In the genomic region with DNA sequence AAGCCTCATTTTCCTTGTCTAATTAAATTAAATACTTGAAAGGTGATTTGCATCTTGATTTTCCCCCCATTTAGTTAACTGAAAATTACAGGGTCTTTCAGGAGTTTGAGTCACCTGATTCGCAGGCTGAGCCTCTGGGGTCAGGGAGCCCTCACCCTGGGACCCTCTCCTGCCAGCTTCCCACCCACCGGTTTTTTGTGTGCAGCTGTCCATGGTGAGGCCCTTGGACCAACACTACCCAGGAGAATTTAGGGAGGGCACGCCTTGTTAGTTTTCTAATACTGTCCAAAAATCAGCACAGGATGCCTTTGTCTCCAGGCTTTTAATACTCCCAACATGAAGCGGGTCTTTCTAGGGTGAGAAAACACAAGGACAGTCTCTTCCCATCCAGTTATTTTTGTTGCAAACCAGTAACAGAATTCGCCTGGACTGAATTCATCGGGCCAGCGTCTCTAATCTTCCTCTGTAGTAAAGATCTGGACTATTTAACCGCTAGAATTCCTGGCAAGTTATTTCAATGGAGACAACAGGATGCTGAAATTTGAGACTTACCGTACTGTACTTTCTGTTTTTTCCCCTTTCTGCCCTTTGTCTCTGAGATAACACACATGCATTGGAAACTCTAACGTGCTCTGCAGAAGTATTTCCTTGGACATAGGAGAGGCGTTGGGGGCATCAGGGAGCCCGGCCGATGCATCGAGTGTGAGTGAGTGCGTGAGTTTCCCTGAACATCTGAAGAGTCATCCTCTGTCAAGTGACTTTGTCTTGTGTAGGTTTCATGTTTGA, we compare ENCODE assay signal across 20 cellular contexts.
A peak's percentile ranks its signal among the peaks of the same experiment; 100 is the strongest.
DNase-seq lines count a peak whose midpoint lies in the region; ATAC-seq and TF ChIP-seq lines count a peak whose summit lies in the region.
"Had no signal": no experiment of that assay in that cellular context is flagged by ENCODE, and none has a peak within 500 bp of the region (broad histone marks: within the 10 kb centered on the region; RNA-seq: fewer than 3 reads in every experiment).

No MANE protein-coding gene starts in this region.

- no peaks in the 10 kb centered on the region for H3K36me3 ChIP-seq in HCT116 (ENCODE audit: control insufficient read depth in 1 of 2, insufficient read depth in 2 of 2, low read length in 2 of 2)
- H3K36me3 ChIP-seq in adipocyte (ENCODE audit: control insufficient read depth, insufficient read depth, low read length, severe bottlenecking) = no peaks in the 10 kb centered on the region
- no peaks in the 10 kb centered on the region for H3K36me3 ChIP-seq in mucosa of descending colon (ENCODE audit: low read depth)
- H3K36me3 ChIP-seq: adrenal gland had no signal

- no peaks in the 10 kb centered on the region for H3K36me3 Mint-ChIP-seq in glutamatergic neuron (ENCODE audit: unreplicated experiment)
- H3K36me3 Mint-ChIP-seq: CD8-positive, alpha-beta memory T cell had no signal

- H3K4me1 Mint-ChIP-seq in glutamatergic neuron (ENCODE audit: low read depth, unreplicated experiment) = peaks cover 8% of the 10 kb centered on the region
- H3K4me1 Mint-ChIP-seq: CD8-positive, alpha-beta memory T cell; central memory CD8-positive, alpha-beta T cell; neural crest cell had no signal

- intact Hi-C loops in HCT116 (cut with micrococcal nuclease) (no loop called here), mucosa of descending colon (cut with DNase I, micrococcal nuclease) (no loop called here)

- no peak for DNase-seq in HCT116 (ENCODE audit: low read depth, low spot score)
- peak; percentile 42 for DNase-seq in adipocyte (ENCODE audit: low read depth)
- DNase-seq in fibroblast of peridontal ligament (ENCODE audit: extremely low read depth) = peak; percentile 50
- DNase-seq in omental fat pad (ENCODE audit: low spot score) = no peak
- no peak for DNase-seq in mucosa of descending colon
- DNase-seq in G401 (ENCODE audit: low spot score) = no peak
- no peak for DNase-seq in glutamatergic neuron
- DNase-seq: activated CD4-positive, alpha-beta T cell treated with anti-CD3 and anti-CD28 coated beads, Interleukin-2, amount 50 U/mL, for 1 hour; activated effector memory CD4-positive, alpha-beta T cell treated with anti-CD3 and anti-CD28 coated beads, Interleukin-2, amount 50 U/mL, for 16 hours; CD8-positive, alpha-beta memory T cell; hypothalamus; KG1; NCI-H1930; NCI-H446; stimulated activated CD4-positive, alpha-beta T cell treated with anti-CD3 and anti-CD28 coated beads, Interleukin-15, amount 100 ng/mL, for 24 hours; T-helper 1 cell had no signal

- H2AFZ ChIP-seq in HCT116 (ENCODE audit: low read depth, low read length, poor library complexity, severe bottlenecking) = no peak overlapping the region

- H3K9me3 ChIP-seq in HCT116 (ENCODE audit: control insufficient read depth in 1 of 2, insufficient read depth in 1 of 2, low read depth in 1 of 2, low read length in 2 of 2) (no peaks in the 10 kb centered on the region), adipocyte (ENCODE audit: control insufficient read depth, low read length) (no peaks in the 10 kb centered on the region), mucosa of descending colon (no peaks in the 10 kb centered on the region)
- H3K9me3 ChIP-seq: adrenal gland had no signal

- H3K9me2 ChIP-seq in HCT116 (ENCODE audit: insufficient read depth) = no peaks in the 10 kb centered on the region

- peak overlapping the region; percentile 54 for H3K4me2 ChIP-seq in HCT116 (ENCODE audit: low read length)

- no peaks in the 10 kb centered on the region for H4K20me1 ChIP-seq in HCT116 (ENCODE audit: insufficient read depth)

- POLR2A ChIA-PET in HCT116 (lab: Charles Lee) = no interaction called here

- H3K4me3 ChIP-seq in HCT116 (replicated peaks in 1 of 2; ENCODE audit: low read depth in 1 of 2, low read length in 2 of 2) (no peak overlapping the region), adipocyte (ENCODE audit: low read length) (peak overlapping the region; percentile 39), mucosa of descending colon (no peak overlapping the region)
- H3K4me3 ChIP-seq: adrenal gland had no signal

- no peak for TF ChIP-seq CTCF in HCT116 (IDR thresholded peaks at IDR 0.05 in 2 of 3, conservative IDR thresholded peaks at IDR 0.05 in 1 of 3; ENCODE audit: borderline replicate concordance in 1 of 3, insufficient read depth in 1 of 3, low read depth in 2 of 3, low read length in 2 of 3)
- no peak for TF ChIP-seq CTCF in omental fat pad (IDR thresholded peaks at IDR 0.05)
- TF ChIP-seq CTCF in mucosa of descending colon (IDR thresholded peaks at IDR 0.05) = no peak
- TF ChIP-seq CTCF in glutamatergic neuron (IDR thresholded peaks at IDR 0.05; ENCODE audit: partially characterized antibody, unreplicated experiment) = no peak

- peaks cover 1% of the 10 kb centered on the region for H3K27me3 Mint-ChIP-seq in glutamatergic neuron (ENCODE audit: unreplicated experiment)

- ATAC-seq in HCT116 = no peak
- ATAC-seq in omental fat pad (ENCODE audit: low FRiP score) = peak; percentile 25
- no peak for ATAC-seq in mucosa of descending colon
- ATAC-seq in GM19397 (IDR thresholded peaks at IDR 0.05; ENCODE audit: unreplicated experiment) = no peak

- H3K27me3 ChIP-seq in HCT116 (ENCODE audit: insufficient read depth, low read length) (no peaks in the 10 kb centered on the region), adipocyte (replicated peaks; ENCODE audit: control insufficient read depth, insufficient read depth, low read length) (no peaks in the 10 kb centered on the region)
- H3K27me3 ChIP-seq: adrenal gland had no signal

- peaks cover 5 to 17% of the 10 kb centered on the region in 2 experiments; a peak in 3 of 4 replicates for H3K4me1 ChIP-seq in HCT116 (ENCODE audit: control insufficient read depth in 1 of 2, insufficient read depth in 2 of 2, low read length in 2 of 2)
- peaks cover 10% of the 10 kb centered on the region for H3K4me1 ChIP-seq in adipocyte (ENCODE audit: control insufficient read depth, insufficient read depth, low read length)
- no peaks in the 10 kb centered on the region for H3K4me1 ChIP-seq in mucosa of descending colon (ENCODE audit: low read depth)
- H3K4me1 ChIP-seq: adrenal gland had no signal

- no peaks in the 10 kb centered on the region for H3K79me2 ChIP-seq in HCT116 (ENCODE audit: insufficient read depth, low read length)

- peaks cover 1% of the 10 kb centered on the region for H3K9me3 Mint-ChIP-seq in glutamatergic neuron (ENCODE audit: unreplicated experiment)
- H3K9me3 Mint-ChIP-seq: CD8-positive, alpha-beta memory T cell; central memory CD8-positive, alpha-beta T cell; neural crest cell had no signal

- CTCF ChIA-PET in HCT116 (lab: Charles Lee) = interaction anchor here (0.7 to 1.7 kb wide), 3 partner anchors 208 to 314 kb away, joined by 3 to 4 read pairs (median 3); no protein-coding TSS in a partner anchor

- no TSS peak for BruUV-seq in HCT116 (replicated peaks; lab: Mats Ljungman, UMichigan)

- in situ Hi-C loops in G401 (cut with HindIII; ENCODE audit: low sequenced_read_pairs) = no loop called here

- no peak overlapping the region for H3K4me3 Mint-ChIP-seq in glutamatergic neuron (ENCODE audit: unreplicated experiment)
- H3K4me3 Mint-ChIP-seq: CD8-positive, alpha-beta memory T cell; central memory CD8-positive, alpha-beta T cell; neural crest cell had no signal

- H3K9ac ChIP-seq in HCT116 (ENCODE audit: low read length) = 0 out of 2 replicates have a peak overlapping the region, but pooled peaks have one; percentile 8
- no peak overlapping the region for H3K9ac ChIP-seq in adipocyte (ENCODE audit: low read length)

- no peak for TF ChIP-seq RAD21 in HCT116 (IDR thresholded peaks at IDR 0.05; ENCODE audit: low read depth)

- no peak overlapping the region for H3K27ac ChIP-seq in HCT116 (ENCODE audit: low read depth, low read length)
- H3K27ac ChIP-seq: adrenal gland had no signal

- RAD21 ChIA-PET in HCT116 (lab: Charles Lee; ENCODE audit: low non-redundant PET in 1 of 2, low total read pairs in 2 of 2, uncharacterized antibody in 2 of 2, unreplicated experiment in 2 of 2) = no interaction called here

- TF ChIP-seq POLR2A in HCT116 (IDR thresholded peaks at IDR 0.05; ENCODE audit: borderline replicate concordance, extremely low read depth, insufficient read depth, insufficient read length) = no peak

- H3K27ac Mint-ChIP-seq in glutamatergic neuron (ENCODE audit: unreplicated experiment) = no peak overlapping the region

TF ChIP-seq in HCT116, 20 proteins besides CTCF, POLR2A, EP300 and RAD21 (continues in another document):
- no peak for TF ChIP-seq REST (IDR thresholded peaks at IDR 0.05; ENCODE audit: low read depth)
- TF ChIP-seq SRF (IDR thresholded peaks at IDR 0.05; ENCODE audit: low read depth) = no peak
- no peak for TF ChIP-seq POLR2AphosphoS5 (IDR thresholded peaks at IDR 0.05; ENCODE audit: low read depth, low read length)
- TF ChIP-seq CEBPB (IDR thresholded peaks at IDR 0.05; ENCODE audit: low read depth) = no peak
- TF ChIP-seq, protein P1, sequence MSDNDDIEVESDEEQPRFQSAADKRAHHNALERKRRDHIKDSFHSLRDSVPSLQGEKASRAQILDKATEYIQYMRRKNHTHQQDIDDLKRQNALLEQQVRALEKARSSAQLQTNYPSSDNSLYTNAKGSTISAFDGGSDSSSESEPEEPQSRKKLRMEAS (IDR thresholded peaks at IDR 0.05) = no peak
- TF ChIP-seq CBX3 (IDR thresholded peaks at IDR 0.05; ENCODE audit: low read depth) = no peak
- TF ChIP-seq FOSL1 (IDR thresholded peaks at IDR 0.05; ENCODE audit: low read depth) = no peak

Comparison
In these comparisons a context has a peak if more than half of its experiments do, and no peak if none do; other contexts are left out.
1. DNase-seq: peak in adipocyte (single experiment) and fibroblast of peridontal ligament (single experiment); none in HCT116 (single experiment), omental fat pad (single experiment), mucosa of descending colon (0 of 3), G401 (single experiment) and glutamatergic neuron (single experiment).